Comparison of ENCODE assay signal across 9 cellular contexts in the genomic region with DNA sequence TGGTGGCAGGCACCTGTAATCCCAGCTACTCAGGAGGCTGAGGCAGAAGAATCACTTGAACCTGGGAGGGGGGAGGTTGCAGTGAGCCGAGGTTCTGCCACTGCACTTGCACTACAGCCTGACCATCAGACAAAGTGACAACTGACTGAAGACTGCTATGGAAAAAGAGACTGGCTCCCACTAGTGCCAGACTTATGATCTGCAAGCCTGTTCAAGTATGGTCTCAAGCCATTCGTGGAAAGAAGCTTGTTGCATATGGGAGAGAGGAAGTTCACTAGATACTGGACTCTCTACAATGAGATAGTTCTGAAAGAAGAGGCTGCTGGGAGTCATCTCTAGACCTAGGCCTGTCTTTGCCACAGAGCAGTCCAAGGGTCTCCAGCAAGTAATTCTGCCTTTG. TPM values are rescaled to one million over a fixed set of nuclear protein-coding genes. Genes with fewer than 3 reads are reported as not detected.
DNase-seq lines count a peak whose midpoint lies in the region; ATAC-seq, FAIRE-seq and TF ChIP-seq lines count a peak whose summit lies in the region.
"Had no signal": no experiment of that assay in that cellular context is flagged by ENCODE, and none has a peak within 500 bp of the region (broad histone marks: within the 10 kb centered on the region; RNA-seq: fewer than 3 reads in every experiment).

No MANE protein-coding gene starts in this region.

- TF ChIP-seq POLR2A in erythroblast (IDR thresholded peaks at IDR 0.05; ENCODE audit: low read length) = no peak

- H3K79me2 ChIP-seq in osteoblast (ENCODE audit: insufficient read depth, low read length) = no peaks in the 10 kb centered on the region

- H2AFZ ChIP-seq in osteoblast (ENCODE audit: low read length) = no peak overlapping the region

- no peak overlapping the region for H3K27ac ChIP-seq in osteoblast (ENCODE audit: low read depth, low read length)
- H3K27ac ChIP-seq: adrenal gland had no signal

- no peaks in the 10 kb centered on the region for H3K27me3 ChIP-seq in osteoblast (ENCODE audit: insufficient read depth, low read length)
- H3K27me3 ChIP-seq: adrenal gland had no signal

- H3K36me3 ChIP-seq in osteoblast (ENCODE audit: insufficient read depth, low read length) = peaks cover 29% of the 10 kb centered on the region

- ATAC-seq in GM18909 (IDR thresholded peaks at IDR 0.05; ENCODE audit: poor library complexity, unreplicated experiment) (peak; percentile 86), HG03432 (IDR thresholded peaks at IDR 0.05; ENCODE audit: unreplicated experiment) (peak; percentile 84)

- peaks cover 3% of the 10 kb centered on the region for H3K4me1 ChIP-seq in osteoblast (ENCODE audit: insufficient read depth, low read length)
- H3K4me1 ChIP-seq: adrenal gland had no signal

- no peak overlapping the region for H3K4me3 ChIP-seq in osteoblast (ENCODE audit: insufficient read depth, low read length)
- H3K4me3 ChIP-seq: adrenal gland had no signal

- TF ChIP-seq CTCF in osteoblast (IDR thresholded peaks at IDR 0.05; ENCODE audit: extremely low read depth, low read depth, low read length) = peak; percentile 55

- H4K20me1 ChIP-seq in osteoblast (ENCODE audit: insufficient read depth, low read length) = no peaks in the 10 kb centered on the region

- no peaks in the 10 kb centered on the region for H3K9me3 ChIP-seq in osteoblast (ENCODE audit: low read depth, low read length)
- H3K9me3 ChIP-seq: adrenal gland had no signal

- no peak for FAIRE-seq in RCC 7860 (lab: Jason Lieb, UNC)

- DNase-seq in DMS153 treated with DMSO at 0.1 percent for 48 hours (lab: John Stamatoyannopoulos, UW; ENCODE audit: unreplicated experiment) (peak; percentile 7), RCC 7860 (ENCODE audit: low spot score) (peak; percentile 11), erythroblast (lab: John Stamatoyannopoulos, UW) (peak; percentile 67 to 69), osteoblast (ENCODE audit: insufficient read length, low spot score, missing footprints) (peak; percentile 77), ureter (ENCODE audit: low spot score) (no peak)
- DNase-seq in activated effector memory CD4-positive, alpha-beta T cell treated with anti-CD3 and anti-CD28 coated beads, Interleukin-2, amount 50 U/mL, for 16 hours = no peak

- no peak overlapping the region for H3K4me2 ChIP-seq in osteoblast (ENCODE audit: insufficient read depth, low read length)

RNA-seq across cellular contexts. Expression of a gene that starts 26.7 kb away (rescaled TPM):
- total RNA-seq in osteoblast (21.2 and 21.4 TPM in 2 replicates), ureter (51.2 TPM)

RNA-seq across cellular contexts. Expression of a gene that starts 36.8 kb away (rescaled TPM):
- total RNA-seq in osteoblast = 13.0 and 14.4 TPM in 2 replicates
- 23.3 TPM for total RNA-seq in ureter

Comparison
In these comparisons a context has a peak if more than half of its experiments do, and no peak if none do; other contexts are left out.
1. DNase-seq: peak in DMS153 treated with DMSO at 0.1 percent for 48 hours (single experiment), RCC 7860 (single experiment), erythroblast (2 of 2) and osteoblast (single experiment); none in activated effector memory CD4-positive, alpha-beta T cell treated with anti-CD3 and anti-CD28 coated beads, Interleukin-2, amount 50 U/mL, for 16 hours (single experiment) and ureter (single experiment).